8 cellular contexts compared by ENCODE assay signal in genomic region chr1:241485554-241485992, GRCh38. TPM values are rescaled to one million over a fixed set of nuclear protein-coding genes. Genes with fewer than 3 reads are reported as not detected.
DNase-seq lines count a peak whose midpoint lies in the region; ATAC-seq and TF ChIP-seq lines count a peak whose summit lies in the region.

No MANE protein-coding gene starts in this region.

- TF ChIP-seq POLR2A in adrenal gland (IDR thresholded peaks at IDR 0.05), result no peak

- no peaks in the 10 kb centered on the region for H3K4me1 ChIP-seq in adrenal gland (replicated peaks in 1 of 2)

- TF ChIP-seq CTCF in GM12864 (IDR thresholded peaks at IDR 0.05; ENCODE audit: low read depth, low read length, missing control alignments), result peak; percentile 57
- TF ChIP-seq CTCF in adrenal gland (IDR thresholded peaks at IDR 0.05), result peak in 3 of 6 experiments; percentile 10 to 41 (median 28)

- ATAC-seq in GM21390 (IDR thresholded peaks at IDR 0.05; ENCODE audit: unreplicated experiment) (peak; percentile 58), HG03520 (IDR thresholded peaks at IDR 0.05; ENCODE audit: unreplicated experiment) (peak; percentile 54)

- in situ Hi-C loops in SK-MEL-5 (cut with HindIII; ENCODE audit: low pct_unique_long_range_greater_than_20kb, low sequenced_read_pairs), result no loop called here

- H3K36me3 ChIP-seq in adrenal gland (replicated peaks in 1 of 2), result no peaks in the 10 kb centered on the region

- no peaks in the 10 kb centered on the region for H3K27me3 ChIP-seq in adrenal gland

- intact Hi-C loops in adrenal gland (cut with DNase I), result no loop called here

- no peaks in the 10 kb centered on the region for H3K9me3 ChIP-seq in adrenal gland (replicated peaks in 1 of 3)

- H3K4me3 ChIP-seq in GM12864 (ENCODE audit: low read depth, low read length) (no peak overlapping the region), adrenal gland (no peak overlapping the region)

- 75 to 80% (median 79%) methylated on average over 4 of the region's 4 CpGs for WGBS in adrenal gland, 4 donors

- DNase-seq in GM12864 (ENCODE audit: low read depth), result peak; percentile 16
- DNase-seq in SK-MEL-5 (ENCODE audit: low read depth, low spot score), result peak; percentile 43
- peak; percentile 36 for DNase-seq in kidney tubule cell (ENCODE audit: low spot score)
- no peak for DNase-seq in adrenal gland
- DNase-seq in HPDE6-E6E7 (ENCODE audit: extremely low spot score), result no peak
- no peak for DNase-seq in activated CD8-positive, alpha-beta memory T cell treated with anti-CD3 and anti-CD28 coated beads, Interleukin-2, amount 50 U/mL, for 4 hours

- no peak overlapping the region for H3K27ac ChIP-seq in adrenal gland

RNA-seq across cellular contexts. Expression of gene FH, which starts 34.0 kb away (rescaled TPM):
- 68.6 and 79.1 TPM in 2 replicates for total RNA-seq in SK-MEL-5 (2014; rRNA removed; shearing (Covaris generic))
- polyA plus RNA-seq in SK-MEL-5 (2015; cell fraction: cytosol; rRNA removed), result 68.1 and 81.0 TPM in 2 replicates
- 61.1 and 73.6 TPM in 2 replicates for polyA plus RNA-seq in SK-MEL-5 (2015; cell fraction: nucleus; rRNA removed)
- total RNA-seq in adrenal gland, result 100 to 1,000 TPM in 3 of 8 donors, 10 to 100 TPM in 5; 72.9 to 123 (median 97.6) TPM
- 100 to 1,000 TPM in 1 of 3 donors, 10 to 100 TPM in 2; 42.5 to 152 (median 96.9) TPM for polyA plus RNA-seq in adrenal gland

RNA-seq across cellular contexts. Expression of gene KMO, which starts 46.6 kb away (rescaled TPM):
- 0.08 and 0.40 TPM in 2 replicates for total RNA-seq in SK-MEL-5 (2014; rRNA removed; shearing (Covaris generic))
- polyA plus RNA-seq in SK-MEL-5 (2015; cell fraction: cytosol; rRNA removed), result 0.05 and 0.28 TPM in 2 replicates
- 1.1 and 1.2 TPM in 2 replicates for polyA plus RNA-seq in SK-MEL-5 (2015; cell fraction: nucleus; rRNA removed)
- total RNA-seq in adrenal gland, result 1 to 10 TPM in 6 of 8 donors, under 1 TPM in 2; 0.41 to 3.6 (median 1.8) TPM
- 1 to 10 TPM in 2 of 3 donors, under 1 TPM in 1; 0.47 to 2.1 (median 1.6) TPM for polyA plus RNA-seq in adrenal gland

Comparison
In these comparisons a context has a peak if more than half of its experiments do, and no peak if none do; other contexts are left out.
1. DNase-seq: peak in GM12864 (single experiment), SK-MEL-5 (single experiment) and kidney tubule cell (single experiment); none in adrenal gland (0 of 7), HPDE6-E6E7 (single experiment) and activated CD8-positive, alpha-beta memory T cell treated with anti-CD3 and anti-CD28 coated beads, Interleukin-2, amount 50 U/mL, for 4 hours (single experiment).